20 cellular contexts compared by ENCODE assay signal in genomic region chr1:89695847-89696246, GRCh38.
DNase-seq lines count a peak whose midpoint lies in the region; ATAC-seq and TF ChIP-seq lines count a peak whose summit lies in the region.
"Had no signal": no experiment of that assay in that cellular context is flagged by ENCODE, and none has a peak within 500 bp of the region (broad histone marks: within the 10 kb centered on the region; RNA-seq: fewer than 3 reads in every experiment).

No MANE protein-coding gene starts in this region.

- H3K27me3 Mint-ChIP-seq in activated CD4-positive, alpha-beta T cell treated with anti-CD3 and anti-CD28 coated beads, Interleukin-2, amount 10 ng/mL, durations not matched to agents 24 days and 14 days: no peaks in the 10 kb centered on the region
- H3K27me3 Mint-ChIP-seq in CD4-positive, CD25-positive, alpha-beta regulatory T cell: no peaks in the 10 kb centered on the region
- no peaks in the 10 kb centered on the region for H3K27me3 Mint-ChIP-seq in activated CD4-positive, alpha-beta memory T cell treated with anti-CD3 and anti-CD28 coated beads for 36 hours
- no peaks in the 10 kb centered on the region for H3K27me3 Mint-ChIP-seq in effector memory CD8-positive, alpha-beta T cell

- TF ChIP-seq CTCF in foreskin keratinocyte (conservative IDR thresholded peaks at IDR 0.05) (no peak), BE2C (IDR thresholded peaks at IDR 0.05; ENCODE audit: low read depth, low read length) (no peak)

- H3K36me3 ChIP-seq in CD4-positive, CD25-positive, alpha-beta regulatory T cell (ENCODE audit: control insufficient read depth, insufficient read depth, low read length): peaks cover 12% of the 10 kb centered on the region
- H3K36me3 ChIP-seq in BE2C: no peaks in the 10 kb centered on the region
- H3K36me3 ChIP-seq: ovary, right atrium auricular region had no signal

- CTCF ChIA-PET in activated CD4-positive, alpha-beta memory T cell treated with anti-CD3 and anti-CD28 coated beads for 36 hours (lab: Charles Lee): interaction anchor here (0.8 to 1.6 kb wide), 8 partner anchors 9 to 67 kb away, joined by 3 to 14 read pairs (median 4); no protein-coding TSS in a partner anchor

- POLR2A ChIA-PET in activated CD4-positive, alpha-beta memory T cell treated with anti-CD3 and anti-CD28 coated beads for 36 hours (lab: Charles Lee): interaction anchor here (0.9 to 1.8 kb wide), 4 partner anchors 21 to 60 kb away, joined by 4 to 6 read pairs (median 4); no protein-coding TSS in a partner anchor

- peak overlapping the region; percentile 7 for H3K4me3 Mint-ChIP-seq in activated CD4-positive, alpha-beta T cell treated with anti-CD3 and anti-CD28 coated beads, Interleukin-2, amount 10 ng/mL, durations not matched to agents 24 days and 14 days
- peak overlapping the region; percentile 3 to 36 (median 21) for H3K4me3 Mint-ChIP-seq in CD4-positive, CD25-positive, alpha-beta regulatory T cell
- H3K4me3 Mint-ChIP-seq in activated CD4-positive, alpha-beta memory T cell treated with anti-CD3 and anti-CD28 coated beads for 36 hours: no peak overlapping the region
- H3K4me3 Mint-ChIP-seq in effector memory CD8-positive, alpha-beta T cell: peak overlapping the region in 1 of 2 donors; percentile 64

- ATAC-seq in CD4-positive, CD25-positive, alpha-beta regulatory T cell (ENCODE audit: low read depth in 2 of 2): no peak
- no peak for ATAC-seq in effector memory CD8-positive, alpha-beta T cell (replicated peaks)
- ATAC-seq in foreskin keratinocyte: no peak
- ATAC-seq: A549, Right ventricle myocardium inferior had no signal

- intact Hi-C loops in activated CD4-positive, alpha-beta T cell treated with anti-CD3 and anti-CD28 coated beads, Interleukin-2, amount 10 ng/mL, durations not matched to agents 24 days and 14 days (cut with micrococcal nuclease): loop anchor here (1.0 kb wide), 1 partner anchor 23 kb away; no protein-coding TSS in a partner anchor
- intact Hi-C loops in activated CD4-positive, alpha-beta memory T cell treated with anti-CD3 and anti-CD28 coated beads for 36 hours (cut with micrococcal nuclease): loop anchor here (1.0 to 5.0 kb wide), 3 partner anchors 9 to 39 kb away; no protein-coding TSS in a partner anchor

- peak overlapping the region; percentile 72 for H3K27ac ChIP-seq in CD4-positive, CD25-positive, alpha-beta regulatory T cell (ENCODE audit: insufficient read depth, low read length, poor library complexity, severe bottlenecking)
- H3K27ac ChIP-seq in foreskin keratinocyte: no peak overlapping the region
- H3K27ac ChIP-seq: A549, ovary, right atrium auricular region had no signal

- peaks cover 74% of the 10 kb centered on the region for H3K36me3 Mint-ChIP-seq in activated CD4-positive, alpha-beta T cell treated with anti-CD3 and anti-CD28 coated beads, Interleukin-2, amount 10 ng/mL, durations not matched to agents 24 days and 14 days (ENCODE audit: low read depth)
- peaks cover 29% of the 10 kb centered on the region for H3K36me3 Mint-ChIP-seq in CD4-positive, CD25-positive, alpha-beta regulatory T cell
- peaks cover 51% of the 10 kb centered on the region for H3K36me3 Mint-ChIP-seq in activated CD4-positive, alpha-beta memory T cell treated with anti-CD3 and anti-CD28 coated beads for 36 hours
- H3K36me3 Mint-ChIP-seq in effector memory CD8-positive, alpha-beta T cell (ENCODE audit: insufficient read depth): peaks cover 20% of the 10 kb centered on the region

- no peaks in the 10 kb centered on the region for H3K27me3 ChIP-seq in CD4-positive, CD25-positive, alpha-beta regulatory T cell (ENCODE audit: control insufficient read depth, insufficient read depth, low read length)
- no peaks in the 10 kb centered on the region for H3K27me3 ChIP-seq in foreskin keratinocyte
- no peaks in the 10 kb centered on the region for H3K27me3 ChIP-seq in BE2C
- H3K27me3 ChIP-seq: ovary, right atrium auricular region had no signal

- peaks cover 3% of the 10 kb centered on the region for H3K9me3 Mint-ChIP-seq in activated CD4-positive, alpha-beta T cell treated with anti-CD3 and anti-CD28 coated beads, Interleukin-2, amount 10 ng/mL, durations not matched to agents 24 days and 14 days
- H3K9me3 Mint-ChIP-seq in CD4-positive, CD25-positive, alpha-beta regulatory T cell: peaks cover 0 to 2% (median 0%) of the 10 kb centered on the region in 7 donors
- no peaks in the 10 kb centered on the region for H3K9me3 Mint-ChIP-seq in activated CD4-positive, alpha-beta memory T cell treated with anti-CD3 and anti-CD28 coated beads for 36 hours
- H3K9me3 Mint-ChIP-seq in effector memory CD8-positive, alpha-beta T cell: no peaks in the 10 kb centered on the region

- no peak for DNase-seq in activated CD4-positive, alpha-beta T cell treated with anti-CD3 and anti-CD28 coated beads, Interleukin-2, amount 10 ng/mL, durations not matched to agents 24 days and 14 days
- DNase-seq in activated CD4-positive, alpha-beta T cell treated with anti-CD3 and anti-CD28 coated beads, Interleukin-2, amount 50 U/mL, for 48 hours: no peak
- DNase-seq in CD4-positive, CD25-positive, alpha-beta regulatory T cell: peak in 1 of 3 donors; percentile 16
- DNase-seq in activated CD4-positive, alpha-beta memory T cell treated with anti-CD3 and anti-CD28 coated beads for 36 hours: no peak
- no peak for DNase-seq in effector memory CD8-positive, alpha-beta T cell
- no peak for DNase-seq in foreskin keratinocyte
- no peak for DNase-seq in NCI-H82 (lab: John Stamatoyannopoulos, UW)
- DNase-seq in BE2C: no peak
- DNase-seq: activated CD4-positive, alpha-beta T cell treated with anti-CD3 and anti-CD28 coated beads for 4 hours; amygdala; C1 segment of cervical spinal cord; glutamatergic neuron; NCI-H1694 treated with DMSO at 0.1 percent for 48 hours; NCI-H2171 treated with DMSO at 0.1 percent for 48 hours; NCI-H526; ovary; substantia nigra had no signal

- H3K27ac Mint-ChIP-seq in activated CD4-positive, alpha-beta T cell treated with anti-CD3 and anti-CD28 coated beads, Interleukin-2, amount 10 ng/mL, durations not matched to agents 24 days and 14 days: peak overlapping the region; percentile 76
- H3K27ac Mint-ChIP-seq in CD4-positive, CD25-positive, alpha-beta regulatory T cell: peak overlapping the region; percentile 75 to 98 (median 88)
- H3K27ac Mint-ChIP-seq in activated CD4-positive, alpha-beta memory T cell treated with anti-CD3 and anti-CD28 coated beads for 36 hours: peak overlapping the region; percentile 86
- H3K27ac Mint-ChIP-seq in effector memory CD8-positive, alpha-beta T cell: peak overlapping the region; percentile 86 to 98

- H3K4me3 ChIP-seq in CD4-positive, CD25-positive, alpha-beta regulatory T cell (ENCODE audit: low read depth, low read length): peak overlapping the region; percentile 49
- no peak overlapping the region for H3K4me3 ChIP-seq in BE2C (ENCODE audit: low read depth, low read length)
- H3K4me3 ChIP-seq: A549, ovary, right atrium auricular region had no signal

- H3K4me1 ChIP-seq in CD4-positive, CD25-positive, alpha-beta regulatory T cell (ENCODE audit: control insufficient read depth, insufficient read depth, low read length, poor library complexity, severe bottlenecking): peaks cover 92% of the 10 kb centered on the region
- H3K4me1 ChIP-seq in foreskin keratinocyte (peaks cover 9% of the 10 kb centered on the region), BE2C (peaks cover 4% of the 10 kb centered on the region; the same call in 1 of the 2 replicates)

- no peaks in the 10 kb centered on the region for H3K9me3 ChIP-seq in CD4-positive, CD25-positive, alpha-beta regulatory T cell (ENCODE audit: control insufficient read depth in 2 of 2, low read length in 2 of 2)
- H3K9me3 ChIP-seq in BE2C: no peaks in the 10 kb centered on the region
- H3K9me3 ChIP-seq: A549, ovary, right atrium auricular region had no signal

- H3K4me1 Mint-ChIP-seq in activated CD4-positive, alpha-beta T cell treated with anti-CD3 and anti-CD28 coated beads, Interleukin-2, amount 10 ng/mL, durations not matched to agents 24 days and 14 days: peaks cover 71% of the 10 kb centered on the region
- peaks cover 54 to 96% (median 80%) of the 10 kb centered on the region in 4 donors for H3K4me1 Mint-ChIP-seq in CD4-positive, CD25-positive, alpha-beta regulatory T cell
- H3K4me1 Mint-ChIP-seq in activated CD4-positive, alpha-beta memory T cell treated with anti-CD3 and anti-CD28 coated beads for 36 hours (ENCODE audit: low read depth): peaks cover 98% of the 10 kb centered on the region
- peaks cover 41 to 76% of the 10 kb centered on the region in 2 donors for H3K4me1 Mint-ChIP-seq in effector memory CD8-positive, alpha-beta T cell (ENCODE audit: low read depth in 2 of 2)
